27 cellular contexts compared by ENCODE assay signal in genomic region chr12:116050266-116050665, GRCh38.
DNase-seq lines count a peak whose midpoint lies in the region; ATAC-seq, FAIRE-seq and TF ChIP-seq lines count a peak whose summit lies in the region.
"Had no signal": no experiment of that assay in that cellular context is flagged by ENCODE, and none has a peak within 500 bp of the region (broad histone marks: within the 10 kb centered on the region; RNA-seq: fewer than 3 reads in every experiment).

No MANE protein-coding gene starts in this region.

- no peaks in the 10 kb centered on the region for H3K9me3 Mint-ChIP-seq in natural killer cell
- H3K9me3 Mint-ChIP-seq in natural killer cell treated with Interleukin-12 subunit alpha and Interleukin-12 subunit beta and Interleukin-15 and Interleukin-18, amount 100 ng/mL, for 72 hours = no peaks in the 10 kb centered on the region
- H3K9me3 Mint-ChIP-seq: activated naive CD4-positive, alpha-beta T cell treated with anti-CD3 and anti-CD28 coated beads, Interleukin-2, amount 10 ng/mL, durations not matched to agents 7 days and 5 days; activated T-helper 1 cell treated with anti-CD3 and anti-CD28 coated beads, Interleukin-12 subunit alpha, Interleukin-12 subunit beta, Interleukin-2, Interleukin-4 antibody, amounts not matched to agents 30 ng/mL and 10 ng/mL and 1 ng/mL, durations not matched to agents 14 hours and 24 hours and 36 hours; CD14-positive monocyte; WTC11 had no signal

- no peak for FAIRE-seq in keratinocyte (lab: Jason Lieb, UNC)
- FAIRE-seq: HTR-8/SVneo had no signal

- H3K27me3 ChIP-seq in OCI-LY3 (ENCODE audit: low read depth, low read length) = no peaks in the 10 kb centered on the region
- H3K27me3 ChIP-seq in keratinocyte (ENCODE audit: control insufficient read depth, extremely low read depth, insufficient read depth, low read length) = no peaks in the 10 kb centered on the region
- H3K27me3 ChIP-seq: testis, uterus had no signal

- H3K27me3 Mint-ChIP-seq in natural killer cell (ENCODE audit: low read depth in 2 of 2) = no peaks in the 10 kb centered on the region
- no peaks in the 10 kb centered on the region for H3K27me3 Mint-ChIP-seq in natural killer cell treated with Interleukin-12 subunit alpha and Interleukin-12 subunit beta and Interleukin-15 and Interleukin-18, amount 100 ng/mL, for 72 hours
- H3K27me3 Mint-ChIP-seq: activated naive CD4-positive, alpha-beta T cell treated with anti-CD3 and anti-CD28 coated beads, Interleukin-2, amount 10 ng/mL, durations not matched to agents 7 days and 5 days had no signal

- H3K4me2 ChIP-seq in OCI-LY3 (ENCODE audit: low read length) (peak overlapping the region; percentile 70), keratinocyte (ENCODE audit: control insufficient read depth, extremely low read depth, insufficient read depth, low read depth, low read length) (peak overlapping the region; percentile 12)

- H3K9ac ChIP-seq in OCI-LY3 (ENCODE audit: low read length) (0 out of 2 replicates have a peak overlapping the region, but pooled peaks have one; percentile 10), keratinocyte (ENCODE audit: control insufficient read depth, extremely low read depth, insufficient read depth, low read length) (no peak overlapping the region)

- H3K4me1 ChIP-seq in OCI-LY3 (ENCODE audit: low read length) (peaks cover 59% of the 10 kb centered on the region), keratinocyte (ENCODE audit: control insufficient read depth, extremely low read depth, insufficient read depth, low read length) (peaks cover 11% of the 10 kb centered on the region)

- dilution Hi-C loops in keratinocyte (cut with MboI; ENCODE audit: extremely low pct_ligation_motif_present, low sequenced_read_pairs) = no loop called here

- H3K4me1 Mint-ChIP-seq in natural killer cell = peaks cover 31 to 42% of the 10 kb centered on the region in 2 donors
- peaks cover 25 to 29% of the 10 kb centered on the region in 2 donors for H3K4me1 Mint-ChIP-seq in natural killer cell treated with Interleukin-12 subunit alpha and Interleukin-12 subunit beta and Interleukin-15 and Interleukin-18, amount 100 ng/mL, for 72 hours (ENCODE audit: low read depth in 2 of 2)

- H4K20me1 ChIP-seq in OCI-LY3 (ENCODE audit: insufficient read depth, low read length) (peaks cover 11% of the 10 kb centered on the region; the same call in 1 of the 2 replicates), keratinocyte (ENCODE audit: control insufficient read depth, extremely low read depth, insufficient read depth, low read length) (no peaks in the 10 kb centered on the region)

- H3K4me3 Mint-ChIP-seq in natural killer cell = no peak overlapping the region
- no peak overlapping the region for H3K4me3 Mint-ChIP-seq in natural killer cell treated with Interleukin-12 subunit alpha and Interleukin-12 subunit beta and Interleukin-15 and Interleukin-18, amount 100 ng/mL, for 72 hours
- H3K4me3 Mint-ChIP-seq: activated naive CD4-positive, alpha-beta T cell treated with anti-CD3 and anti-CD28 coated beads, Interleukin-2, amount 10 ng/mL, durations not matched to agents 7 days and 5 days; activated T-helper 1 cell treated with anti-CD3 and anti-CD28 coated beads, Interleukin-12 subunit alpha, Interleukin-12 subunit beta, Interleukin-2, Interleukin-4 antibody, amounts not matched to agents 30 ng/mL and 10 ng/mL and 1 ng/mL, durations not matched to agents 14 hours and 24 hours and 36 hours; CD14-positive monocyte; WTC11 had no signal

- peak overlapping the region; percentile 20 to 43 for H3K27ac Mint-ChIP-seq in natural killer cell
- H3K27ac Mint-ChIP-seq in natural killer cell treated with Interleukin-12 subunit alpha and Interleukin-12 subunit beta and Interleukin-15 and Interleukin-18, amount 100 ng/mL, for 72 hours = peak overlapping the region in 1 of 2 donors; percentile 68
- H3K27ac Mint-ChIP-seq: activated naive CD4-positive, alpha-beta T cell treated with anti-CD3 and anti-CD28 coated beads, Interleukin-2, amount 10 ng/mL, durations not matched to agents 7 days and 5 days; activated T-helper 1 cell treated with anti-CD3 and anti-CD28 coated beads, Interleukin-12 subunit alpha, Interleukin-12 subunit beta, Interleukin-2, Interleukin-4 antibody, amounts not matched to agents 30 ng/mL and 10 ng/mL and 1 ng/mL, durations not matched to agents 14 hours and 24 hours and 36 hours; WTC11 had no signal

- H2AFZ ChIP-seq in OCI-LY3 (ENCODE audit: low read depth, low read length) (no peak overlapping the region), keratinocyte (ENCODE audit: control insufficient read depth, low read length) (no peak overlapping the region)

- peak in 2 of 3 donors; percentile 36 to 42 for ATAC-seq in natural killer cell
- ATAC-seq in natural killer cell treated with Interleukin-12 subunit alpha and Interleukin-12 subunit beta and Interleukin-15 and Interleukin-18, amount 100 ng/mL, for 72 hours = no peak
- ATAC-seq in HG02970 (IDR thresholded peaks at IDR 0.05; ENCODE audit: low FRiP score, unreplicated experiment) = no peak
- ATAC-seq in HG03442 (IDR thresholded peaks at IDR 0.05; ENCODE audit: unreplicated experiment) = no peak
- ATAC-seq: WTC11 had no signal

- DNase-seq in natural killer cell = no peak
- no peak for DNase-seq in natural killer cell treated with Interleukin-12 subunit alpha and Interleukin-12 subunit beta and Interleukin-15 and Interleukin-18, amount 100 ng/mL, for 72 hours (ENCODE audit: low spot score)
- no peak for DNase-seq in keratinocyte (ENCODE audit: low read depth, low spot score)
- DNase-seq in SKM-1 (lab: John Stamatoyannopoulos, UW; ENCODE audit: unreplicated experiment) = no peak
- no peak for DNase-seq in hepatic stellate cell (ENCODE audit: low spot score)
- DNase-seq: activated naive CD4-positive, alpha-beta T cell treated with anti-CD3 and anti-CD28 coated beads, Interleukin-2, amount 10 ng/mL, durations not matched to agents 7 days and 5 days; anterior cingulate cortex; Calu3; dermis blood vessel endothelial cell; KBM-7; NCI-H1694; NCI-H69; occipital lobe; Right ventricle myocardium superior; stimulated activated CD4-positive, alpha-beta T cell treated with anti-CD3 and anti-CD28 coated beads, Interleukin-4, amount 100 ng/mL, for 1 hour; stimulated activated naive CD4-positive, alpha-beta T cell treated with Interleukin-2 at 50 U/mL for 16 hours; SW 1271; T1000; testis; uterus had no signal

- H3K79me2 ChIP-seq in OCI-LY3 (ENCODE audit: low read length) = peaks cover 77% of the 10 kb centered on the region
- peaks cover 35% of the 10 kb centered on the region for H3K79me2 ChIP-seq in keratinocyte (ENCODE audit: control insufficient read depth, insufficient read depth, low read length)

- H3K9me1 ChIP-seq in keratinocyte (ENCODE audit: control insufficient read depth, extremely low read depth, insufficient read depth, low read length) = no peaks in the 10 kb centered on the region

- no peaks in the 10 kb centered on the region for H3K36me3 Mint-ChIP-seq in natural killer cell
- H3K36me3 Mint-ChIP-seq in natural killer cell treated with Interleukin-12 subunit alpha and Interleukin-12 subunit beta and Interleukin-15 and Interleukin-18, amount 100 ng/mL, for 72 hours = no peaks in the 10 kb centered on the region
- H3K36me3 Mint-ChIP-seq: activated naive CD4-positive, alpha-beta T cell treated with anti-CD3 and anti-CD28 coated beads, Interleukin-2, amount 10 ng/mL, durations not matched to agents 7 days and 5 days; WTC11 had no signal

- H3K36me3 ChIP-seq in OCI-LY3 (replicated peaks; ENCODE audit: low read depth, low read length) (no peaks in the 10 kb centered on the region), keratinocyte (ENCODE audit: control insufficient read depth in 2 of 2, extremely low read depth in 1 of 2, insufficient read depth in 2 of 2, low read length in 2 of 2) (no peaks in the 10 kb centered on the region)
- H3K36me3 ChIP-seq: uterus had no signal

- H3K4me3 ChIP-seq in OCI-LY3 (ENCODE audit: low read length) = peak overlapping the region; percentile 54
- no peak overlapping the region for H3K4me3 ChIP-seq in keratinocyte (ENCODE audit: control insufficient read depth in 2 of 3, extremely low read depth in 1 of 3, insufficient read depth in 2 of 3, low read depth in 1 of 3, low read length in 3 of 3)
- H3K4me3 ChIP-seq: testis, uterus had no signal

- H3K9me3 ChIP-seq in OCI-LY3 (ENCODE audit: insufficient read depth, low read length) = no peaks in the 10 kb centered on the region
- H3K9me3 ChIP-seq in keratinocyte (ENCODE audit: control insufficient read depth, low read depth, low read length) = no peaks in the 10 kb centered on the region
- H3K9me3 ChIP-seq: testis, uterus had no signal

- H3K27ac ChIP-seq in OCI-LY3 (ENCODE audit: low read length) = no peak overlapping the region
- H3K27ac ChIP-seq in keratinocyte (ENCODE audit: control insufficient read depth, insufficient read depth, low read length) = no peak overlapping the region
- H3K27ac ChIP-seq: uterus had no signal

- TF ChIP-seq CTCF in natural killer cell (IDR thresholded peaks at IDR 0.05) (no peak), OCI-LY3 (IDR thresholded peaks at IDR 0.05; ENCODE audit: low read depth, low read length) (no peak), keratinocyte (optimal IDR thresholded peaks at IDR 0.05 in 1 of 3, IDR thresholded peaks at IDR 0.05 in 1 of 3, conservative IDR thresholded peaks at IDR 0.05 in 1 of 3; ENCODE audit: extremely low read depth in 1 of 3, insufficient read depth in 2 of 3, low read length in 3 of 3) (no peak)

- intact Hi-C loops in natural killer cell (cut with micrococcal nuclease) = no loop called here

Comparison
In these comparisons a context has a peak if more than half of its experiments do, and no peak if none do; other contexts are left out.
1. ATAC-seq: peak in natural killer cell (2 of 3); none in natural killer cell treated with Interleukin-12 subunit alpha and Interleukin-12 subunit beta and Interleukin-15 and Interleukin-18, amount 100 ng/mL, for 72 hours (0 of 2), HG02970 (single experiment) and HG03442 (single experiment).